8 cellular contexts compared by ENCODE assay signal in genomic region chr3:47802734-47803477, GRCh38. TPM values are rescaled to one million over a fixed set of nuclear protein-coding genes. Genes with fewer than 3 reads are reported as not detected.
DNase-seq lines count a peak whose midpoint lies in the region; ATAC-seq and TF ChIP-seq lines count a peak whose summit lies in the region.

TSS of gene DHX30 (plus strand) at chr3:47803138. CDS start at chr3:47810684, 7,546 bp downstream.

- no peaks in the 10 kb centered on the region for H3K36me3 ChIP-seq in BJ (ENCODE audit: control insufficient read depth, insufficient read depth, low read length)
- peaks cover 28% of the 10 kb centered on the region for H3K36me3 ChIP-seq in lower lobe of right lung

- H3K4me3 ChIP-seq in BJ (ENCODE audit: low read depth, low read length) (peak within 1 kb of the TSS; percentile 63), lower lobe of right lung (peak within 1 kb of the TSS; percentile 84)

- H3K9me3 Mint-ChIP-seq in activated CD8-positive, alpha-beta T cell treated with anti-CD3 and anti-CD28 coated beads, Interleukin-2, amount 10 ng/mL, durations not matched to agents 7 days and 5 days (ENCODE audit: insufficient read depth), result no peaks in the 10 kb centered on the region

- ATAC-seq in GM19043 (IDR thresholded peaks at IDR 0.05; ENCODE audit: low read depth, unreplicated experiment), result peak; percentile 88
- ATAC-seq in HG03342 (IDR thresholded peaks at IDR 0.05; ENCODE audit: unreplicated experiment), result peak; percentile 81
- peak; percentile 94 for ATAC-seq in activated CD8-positive, alpha-beta T cell treated with anti-CD3 and anti-CD28 coated beads, Interleukin-2, amount 10 ng/mL, durations not matched to agents 7 days and 5 days
- ATAC-seq in lower lobe of right lung, result peak; percentile 95 to 97

- H3K27ac Mint-ChIP-seq in activated CD8-positive, alpha-beta T cell treated with anti-CD3 and anti-CD28 coated beads, Interleukin-2, amount 10 ng/mL, durations not matched to agents 7 days and 5 days, result peak within 1 kb of the TSS; percentile 93

- peaks cover 20% of the 10 kb centered on the region for H3K4me1 ChIP-seq in lower lobe of right lung

- intact Hi-C loops in lower lobe of right lung (cut with DNase I), result loop anchor here (10.0 kb wide), 1 partner anchor 278 kb away; no protein-coding TSS in a partner anchor

- CTCF ChIA-PET in BJ (lab: Yijun Ruan, JAX), result interaction anchor here (1.4 to 2.6 kb wide), 3 partner anchors 14 to 280 kb away, joined by 5 to 10 read pairs (median 10); no protein-coding TSS in a partner anchor
- CTCF ChIA-PET in activated CD8-positive, alpha-beta T cell treated with anti-CD3 and anti-CD28 coated beads, Interleukin-2, amount 10 ng/mL, durations not matched to agents 7 days and 5 days (lab: Charles Lee), result interaction anchor here (1.4 to 2.8 kb wide), 4 partner anchors 13 to 290 kb away, joined by 3 to 11 read pairs (median 8); no protein-coding TSS in a partner anchor

- H3K4me3 Mint-ChIP-seq in activated CD8-positive, alpha-beta T cell treated with anti-CD3 and anti-CD28 coated beads, Interleukin-2, amount 10 ng/mL, durations not matched to agents 7 days and 5 days, result peak within 1 kb of the TSS; percentile 94

- POLR2A ChIA-PET in BJ (lab: Charles Lee), result interaction anchor here (0.5 kb wide), 1 partner anchor 14 kb away, joined by 6 read pairs; no protein-coding TSS in a partner anchor
- POLR2A ChIA-PET in activated CD8-positive, alpha-beta T cell treated with anti-CD3 and anti-CD28 coated beads, Interleukin-2, amount 10 ng/mL, durations not matched to agents 7 days and 5 days (lab: Charles Lee), result interaction anchor here (0.6 to 1.0 kb wide), 2 partner anchors 21 to 22 kb away, joined by 3 to 4 read pairs; partner anchors contain the start of gene SMARCC1

- TF ChIP-seq CTCF in BJ (IDR thresholded peaks at IDR 0.05; ENCODE audit: insufficient read depth, low read depth, low read length) (no peak), lower lobe of right lung (IDR thresholded peaks at IDR 0.05) (no peak)

- peak within 1 kb of the TSS; percentile 98 for H3K27ac ChIP-seq in lower lobe of right lung

- H3K9me3 ChIP-seq in lower lobe of right lung, result no peaks in the 10 kb centered on the region

- H3K36me3 Mint-ChIP-seq in activated CD8-positive, alpha-beta T cell treated with anti-CD3 and anti-CD28 coated beads, Interleukin-2, amount 10 ng/mL, durations not matched to agents 7 days and 5 days (ENCODE audit: low read depth), result peaks cover 8% of the 10 kb centered on the region

- DNase-seq in BJ (ENCODE audit: low read depth), result no peak
- peak; percentile 29 for DNase-seq in NCI-H748 treated with DMSO at 0.1 percent for 48 hours (lab: John Stamatoyannopoulos, UW)
- peak; percentile 87 for DNase-seq in activated CD8-positive, alpha-beta T cell treated with anti-CD3 and anti-CD28 coated beads, Interleukin-2, amount 10 ng/mL, durations not matched to agents 7 days and 5 days
- DNase-seq in ecto neural progenitor cell (ENCODE audit: low spot score), result peak; percentile 92
- peak; percentile 95 for DNase-seq in lower lobe of right lung
- peak; percentile 42 to 78 (median 66) for DNase-seq in stimulated activated CD4-positive, alpha-beta T cell treated with anti-CD3 and anti-CD28 coated beads, TNF-alpha, amount 100 ng/mL, for 1 hour (ENCODE audit: low read depth in 3 of 3, low spot score in 1 of 3)

- H3K4me1 Mint-ChIP-seq in activated CD8-positive, alpha-beta T cell treated with anti-CD3 and anti-CD28 coated beads, Interleukin-2, amount 10 ng/mL, durations not matched to agents 7 days and 5 days (ENCODE audit: low read depth), result peaks cover 24% of the 10 kb centered on the region

- H3K27me3 ChIP-seq in BJ (ENCODE audit: control insufficient read depth, insufficient read depth, low read length), result no peaks in the 10 kb centered on the region
- H3K27me3 ChIP-seq in lower lobe of right lung (ENCODE audit: low read depth), result no peaks in the 10 kb centered on the region

- no peaks in the 10 kb centered on the region for H3K27me3 Mint-ChIP-seq in activated CD8-positive, alpha-beta T cell treated with anti-CD3 and anti-CD28 coated beads, Interleukin-2, amount 10 ng/mL, durations not matched to agents 7 days and 5 days (ENCODE audit: low read depth)

RNA-seq across cellular contexts. Expression of gene DHX30, which starts in this region (rescaled TPM):
- polyA plus RNA-seq in BJ (2011; rRNA removed), result 31.8 and 53.4 TPM in 2 replicates
- polyA minus RNA-seq in BJ (2011; rRNA and poly(A)+ RNA removed), result 45.4 and 64.0 TPM in 2 replicates
- total RNA-seq in activated CD8-positive, alpha-beta T cell treated with anti-CD3 and anti-CD28 coated beads, Interleukin-2, amount 10 ng/mL, durations not matched to agents 7 days and 5 days, result 10 to 100 TPM; 72.8 to 75.7 TPM
- total RNA-seq in lower lobe of right lung, result 54.6 TPM
